ENCODE assay signal across 20 cellular contexts in the genomic region with DNA sequence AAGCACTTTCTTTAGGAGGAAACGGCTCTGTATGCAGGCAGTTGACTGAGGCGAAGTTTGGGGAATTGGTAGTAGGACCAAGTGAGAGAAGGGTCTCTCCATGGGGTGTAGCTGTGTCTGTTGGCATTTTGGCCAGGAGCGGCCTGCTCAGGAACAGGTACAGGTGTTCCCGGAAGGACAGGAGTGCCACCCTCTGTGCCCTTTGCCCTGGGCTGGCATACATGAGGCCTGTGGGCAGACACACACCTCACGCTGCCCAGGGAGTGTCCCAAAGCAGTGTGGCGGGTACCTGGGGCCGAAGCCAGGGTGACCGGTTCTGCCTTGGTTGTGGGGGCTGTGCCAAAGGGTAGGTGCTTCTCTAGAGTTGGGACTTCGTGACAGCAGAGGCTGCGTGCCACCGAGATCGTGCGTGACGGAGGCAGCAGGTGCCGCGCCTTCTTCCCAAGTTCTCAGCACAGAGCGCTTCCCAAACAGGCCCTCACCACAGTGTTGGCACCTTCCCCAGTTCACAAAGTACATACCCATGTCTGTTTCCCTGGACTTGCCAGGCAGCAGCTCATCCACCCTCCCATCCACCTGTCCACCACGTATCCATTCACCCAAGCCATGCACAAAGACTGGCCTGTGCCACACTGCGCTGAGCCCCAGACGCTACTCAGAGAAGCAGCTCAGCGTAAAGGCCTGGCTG. TPM values are rescaled to one million over a fixed set of nuclear protein-coding genes. Genes with fewer than 3 reads are reported as not detected.
DNase-seq lines count a peak whose midpoint lies in the region; ATAC-seq and TF ChIP-seq lines count a peak whose summit lies in the region.
"Had no signal": no experiment of that assay in that cellular context is flagged by ENCODE, and none has a peak within 500 bp of the region (broad histone marks: within the 10 kb centered on the region; RNA-seq: fewer than 3 reads in every experiment).

No MANE protein-coding gene starts in this region.

- H3K4me3 Mint-ChIP-seq in H9, result no peak overlapping the region
- no peak overlapping the region for H3K4me3 Mint-ChIP-seq in stimulated activated effector memory CD8-positive, alpha-beta T cell treated with anti-CD3 and anti-CD28 coated beads, Interleukin-12 subunit alpha, Interleukin-12 subunit beta, amount 100 ng/mL, for 72 hours
- H3K4me3 Mint-ChIP-seq: CD8-positive, alpha-beta T cell had no signal

- H3K4me3 ChIP-seq in mucosa of stomach (ENCODE audit: low read length), result no peak overlapping the region
- H3K4me3 ChIP-seq: BLaER1, SJCRH30 had no signal

- no peaks in the 10 kb centered on the region for H3K9me3 Mint-ChIP-seq in H9
- no peaks in the 10 kb centered on the region for H3K9me3 Mint-ChIP-seq in stimulated activated effector memory CD8-positive, alpha-beta T cell treated with anti-CD3 and anti-CD28 coated beads, Interleukin-12 subunit alpha, Interleukin-12 subunit beta, amount 100 ng/mL, for 72 hours
- H3K9me3 Mint-ChIP-seq: CD8-positive, alpha-beta T cell had no signal

- DNase-seq in H9 (no peak), putamen (ENCODE audit: low spot score) (no peak), NK-92 (lab: John Stamatoyannopoulos, UW; ENCODE audit: unreplicated experiment) (no peak), DMS79 treated with DMSO at 0.1 percent for 48 hours (lab: John Stamatoyannopoulos, UW) (no peak)
- no peak for DNase-seq in stimulated activated effector memory CD8-positive, alpha-beta T cell treated with anti-CD3 and anti-CD28 coated beads, Interleukin-12 subunit alpha, Interleukin-12 subunit beta, amount 100 ng/mL, for 72 hours (ENCODE audit: low spot score in 2 of 2)
- DNase-seq in central memory CD4-positive, alpha-beta T cell, result no peak
- DNase-seq: Calu3, EL, IMR-90, NCI-H1417 treated with DMSO at 0.1 percent for 48 hours, NCI-H187 treated with DMSO at 0.1 percent for 48 hours, NCI-H226, NCI-H524, PC-3, SJCRH30 had no signal

- H2BK5ac ChIP-seq in H9 (ENCODE audit: insufficient read length, low read length), result no peak overlapping the region

- no peak overlapping the region for H2BK15ac ChIP-seq in H9 (ENCODE audit: low read depth, low read length)

- H3K79me1 ChIP-seq in H9 (ENCODE audit: insufficient read depth, low read depth, low read length, poor library complexity, severe bottlenecking), result no peaks in the 10 kb centered on the region

- no peak overlapping the region for H2AFZ ChIP-seq in H9 (ENCODE audit: low read length)

- H3K23ac ChIP-seq in H9 (ENCODE audit: insufficient read length, low read depth, low read length), result no peak overlapping the region

- H3K18ac ChIP-seq in H9 (ENCODE audit: insufficient read length, low read depth, low read length), result no peak overlapping the region

- peak; percentile 9 for ATAC-seq in esophagus mucosa
- peak; percentile 21 for ATAC-seq in stimulated activated effector memory CD8-positive, alpha-beta T cell treated with anti-CD3 and anti-CD28 coated beads, Interleukin-12 subunit alpha, Interleukin-12 subunit beta, amount 100 ng/mL, for 72 hours
- ATAC-seq: CD8-positive, alpha-beta T cell; PC-3 had no signal

- no peak overlapping the region for H3K4ac ChIP-seq in H9 (ENCODE audit: low read depth, low read length)

- H2BK120ac ChIP-seq in H9 (ENCODE audit: low read depth, low read length, poor library complexity, severe bottlenecking), result no peak overlapping the region

- H3K9me3 ChIP-seq in H9 (ENCODE audit: control insufficient read depth, low read depth, low read length), result no peaks in the 10 kb centered on the region
- no peaks in the 10 kb centered on the region for H3K9me3 ChIP-seq in mucosa of stomach (ENCODE audit: control insufficient read depth, low read length)
- H3K9me3 ChIP-seq: BLaER1, SJCRH30 had no signal

- no peak for TF ChIP-seq CTCF in H9 (conservative IDR thresholded peaks at IDR 0.05)

- H3K4me2 ChIP-seq in H9 (ENCODE audit: insufficient read depth, insufficient read length, low read length), result no peak overlapping the region

- H3K56ac ChIP-seq in H9 (ENCODE audit: insufficient read length, low read depth, low read length), result no peak overlapping the region

- H3K23me2 ChIP-seq in H9 (ENCODE audit: insufficient read length, low read depth, low read length, poor library complexity, severe bottlenecking), result no peaks in the 10 kb centered on the region

- H3K79me2 ChIP-seq in H9 (ENCODE audit: insufficient read depth, low read length), result no peaks in the 10 kb centered on the region

- H3K36me3 ChIP-seq in mucosa of stomach (ENCODE audit: control insufficient read depth, insufficient read depth, low read length), result no peaks in the 10 kb centered on the region
- H3K36me3 ChIP-seq: BLaER1, SJCRH30 had no signal

- H3K9ac ChIP-seq in H9 (ENCODE audit: extremely low read depth, insufficient read length, low read length), result no peak overlapping the region
- peak overlapping the region; percentile 50 for H3K9ac ChIP-seq in mucosa of stomach (ENCODE audit: low read length)
- H3K9ac ChIP-seq: BLaER1 had no signal

- no peak overlapping the region for H4K5ac ChIP-seq in H9 (ENCODE audit: insufficient read length, low read depth, low read length)

- H3K27me3 ChIP-seq in H9 (ENCODE audit: insufficient read depth, low read length) (no peaks in the 10 kb centered on the region), mucosa of stomach (ENCODE audit: control insufficient read depth, insufficient read depth, low read length) (no peaks in the 10 kb centered on the region)
- H3K27me3 ChIP-seq: BLaER1, SJCRH30 had no signal

- H3T11ph ChIP-seq in H9 (ENCODE audit: low read length), result no peak overlapping the region

- no peaks in the 10 kb centered on the region for H3K4me1 ChIP-seq in H9 (ENCODE audit: insufficient read depth, low read length)
- H3K4me1 ChIP-seq in mucosa of stomach (ENCODE audit: control insufficient read depth, insufficient read depth, low read length), result peaks cover 15% of the 10 kb centered on the region

- no peak overlapping the region for H2BK20ac ChIP-seq in H9 (ENCODE audit: low read depth, low read length, poor library complexity, severe bottlenecking)

- H4K20me1 ChIP-seq in H9 (ENCODE audit: control insufficient read depth, insufficient read depth, insufficient read length), result no peaks in the 10 kb centered on the region

- no peak overlapping the region for H3K14ac ChIP-seq in H9 (ENCODE audit: insufficient read depth, low read length)

- WGBS in H9 (ENCODE audit: extremely low coverage, insufficient read length, low lambda C conversion rate), result no CpG with 5 or more reads among the region's 21 CpGs

- H2AK5ac ChIP-seq in H9 (ENCODE audit: insufficient read length, low read length), result no peak overlapping the region

- H3K27me3 Mint-ChIP-seq in H9 (ENCODE audit: low read depth), result no peaks in the 10 kb centered on the region; the same call in none of the 2 replicates

- no peak overlapping the region for H3K27ac ChIP-seq in H9 (ENCODE audit: insufficient read length, low read depth, low read length)
- H3K27ac ChIP-seq: BLaER1, RWPE1, SJCRH30 had no signal

- no peak overlapping the region for H4K91ac ChIP-seq in H9 (ENCODE audit: insufficient read length, low read depth, low read length)

- no peak overlapping the region for H2BK12ac ChIP-seq in H9 (ENCODE audit: insufficient read length, low read depth, low read length)

- peak overlapping the region in 2 of 3 experiments; percentile 49 to 72; a peak in 3 of 7 replicates for H3K27ac Mint-ChIP-seq in H9
- H3K27ac Mint-ChIP-seq in stimulated activated effector memory CD8-positive, alpha-beta T cell treated with anti-CD3 and anti-CD28 coated beads, Interleukin-12 subunit alpha, Interleukin-12 subunit beta, amount 100 ng/mL, for 72 hours, result no peak overlapping the region
- H3K27ac Mint-ChIP-seq: CD8-positive, alpha-beta T cell had no signal

- peaks cover 0 to 2% (median 0%) of the 10 kb centered on the region in 3 experiments; a peak in 2 of 7 replicates for H3K36me3 Mint-ChIP-seq in H9 (ENCODE audit: insufficient read depth in 1 of 3, low read depth in 3 of 3)
- no peaks in the 10 kb centered on the region for H3K36me3 Mint-ChIP-seq in stimulated activated effector memory CD8-positive, alpha-beta T cell treated with anti-CD3 and anti-CD28 coated beads, Interleukin-12 subunit alpha, Interleukin-12 subunit beta, amount 100 ng/mL, for 72 hours
- H3K36me3 Mint-ChIP-seq: CD8-positive, alpha-beta T cell had no signal

- peaks cover 9 to 11% of the 10 kb centered on the region in 2 experiments for H3K4me1 Mint-ChIP-seq in H9
- H3K4me1 Mint-ChIP-seq in stimulated activated effector memory CD8-positive, alpha-beta T cell treated with anti-CD3 and anti-CD28 coated beads, Interleukin-12 subunit alpha, Interleukin-12 subunit beta, amount 100 ng/mL, for 72 hours, result no peaks in the 10 kb centered on the region

- no peak overlapping the region for H4K8ac ChIP-seq in H9 (replicated peaks; ENCODE audit: insufficient read length, low read depth, low read length)

RNA-seq across cellular contexts. Expression of gene TCF25, which starts 19.9 kb away (rescaled TPM):
- total RNA-seq in H9 (2021), result 109 and 124 TPM in 2 replicates
- 99.2 TPM for total RNA-seq in esophagus mucosa

RNA-seq across cellular contexts. Expression of gene SPIRE2, which starts 25.2 kb away (rescaled TPM):
- total RNA-seq in H9 (2021) (6.7 and 6.9 TPM in 2 replicates), esophagus mucosa (3.9 TPM)

RNA-seq across cellular contexts. Expression of gene FANCA, which starts 37.0 kb away (rescaled TPM):
- total RNA-seq in H9 (2021), result 84.3 and 106 TPM in 2 replicates
- total RNA-seq in esophagus mucosa, result 14.9 TPM
